30 cellular contexts compared by ENCODE assay signal in genomic region chr4:124666496-124666895, GRCh38.
"Had no signal": no experiment of that assay in that cellular context is flagged by ENCODE, and none has a peak within 500 bp of the region (broad histone marks: within the 10 kb centered on the region; RNA-seq: fewer than 3 reads in every experiment).

No MANE protein-coding gene starts in this region.

- H3K4me3 ChIP-seq: adrenal gland, ascending aorta, breast epithelium, cardiac muscle cell, coronary artery, dorsolateral prefrontal cortex had no signal

- H3K9me3 Mint-ChIP-seq: activated CD4-positive, alpha-beta T cell treated with anti-CD3 and anti-CD28 coated beads, Interleukin-2, amount 10 ng/mL, durations not matched to agents 7 days and 5 days; activated naive CD4-positive, alpha-beta T cell treated with anti-CD3 and anti-CD28 coated beads for 36 hours; activated naive CD4-positive, alpha-beta T cell treated with anti-CD3 and anti-CD28 coated beads, Interleukin-2, amount 50 U/mL, for 24 hours; activated naive CD8-positive, alpha-beta T cell treated with anti-CD3 and anti-CD28 coated beads for 36 hours; activated naive CD8-positive, alpha-beta T cell treated with anti-CD3 and anti-CD28 coated beads, Interleukin-2, amount 50 U/mL, for 24 hours; activated T-helper 1 cell treated with anti-CD3 and anti-CD28 coated beads, Interleukin-12 subunit alpha, Interleukin-12 subunit beta, Interleukin-2, Interleukin-4 antibody, amounts not matched to agents 30 ng/mL and 10 ng/mL and 1 ng/mL, durations not matched to agents 14 hours and 24 hours and 36 hours; activated T-helper 2 cell treated with anti-CD3 and anti-CD28 coated beads, Interferon-gamma antibody, Interleukin-2, Interleukin-4, amounts not matched to agents 10 μg/mL and 5 μg/mL and 100 μg/mL, durations not matched to agents 14 hours and 24 hours and 36 hours; brain; dendritic cell treated with granulocyte-macrophage colony-stimulating factor and Interleukin-4, amounts not matched to agents 40 ng/mL and 50 ng/mL, for 4 days; endodermal cell had no signal

- H3K27me3 ChIP-seq: adrenal gland, ascending aorta, breast epithelium, cardiac muscle cell, dorsolateral prefrontal cortex had no signal

- H3K4me1 ChIP-seq: adrenal gland, ascending aorta, breast epithelium had no signal

- H3K27me3 Mint-ChIP-seq: activated CD4-positive, alpha-beta T cell treated with anti-CD3 and anti-CD28 coated beads, Interleukin-2, amount 10 ng/mL, durations not matched to agents 7 days and 5 days; activated CD8-positive, alpha-beta memory T cell treated with anti-CD3 and anti-CD28 coated beads, Interleukin-2, amount 10 ng/mL, durations not matched to agents 7 days and 5 days; activated naive CD4-positive, alpha-beta T cell treated with anti-CD3 and anti-CD28 coated beads, Interleukin-2, amount 50 U/mL, for 24 hours; activated naive CD8-positive, alpha-beta T cell treated with anti-CD3 and anti-CD28 coated beads for 36 hours; activated naive CD8-positive, alpha-beta T cell treated with anti-CD3 and anti-CD28 coated beads, Interleukin-2, amount 50 U/mL, for 24 hours; brain; dendritic cell treated with granulocyte-macrophage colony-stimulating factor and Interleukin-4, amounts not matched to agents 40 ng/mL and 50 ng/mL, for 4 days had no signal

- H3K9me3 ChIP-seq: adrenal gland, ascending aorta, breast epithelium had no signal

- H3K27ac Mint-ChIP-seq: activated CD4-positive, alpha-beta T cell treated with anti-CD3 and anti-CD28 coated beads, Interleukin-2, amount 10 ng/mL, durations not matched to agents 7 days and 5 days; activated CD8-positive, alpha-beta memory T cell treated with anti-CD3 and anti-CD28 coated beads, Interleukin-2, amount 10 ng/mL, durations not matched to agents 7 days and 5 days; activated CD8-positive, alpha-beta T cell treated with anti-CD3 and anti-CD28 coated beads, Interleukin-2, amount 10 ng/mL, durations not matched to agents 7 days and 5 days; activated naive CD4-positive, alpha-beta T cell treated with anti-CD3 and anti-CD28 coated beads for 36 hours; activated naive CD4-positive, alpha-beta T cell treated with anti-CD3 and anti-CD28 coated beads, Interleukin-2, amount 50 U/mL, for 24 hours; activated naive CD8-positive, alpha-beta T cell treated with anti-CD3 and anti-CD28 coated beads for 36 hours; activated naive CD8-positive, alpha-beta T cell treated with anti-CD3 and anti-CD28 coated beads, Interleukin-2, amount 50 U/mL, for 24 hours; activated T-helper 1 cell treated with anti-CD3 and anti-CD28 coated beads, Interleukin-12 subunit alpha, Interleukin-12 subunit beta, Interleukin-2, Interleukin-4 antibody, amounts not matched to agents 30 ng/mL and 10 ng/mL and 1 ng/mL, durations not matched to agents 14 hours and 24 hours and 36 hours; activated T-helper 2 cell treated with anti-CD3 and anti-CD28 coated beads, Interferon-gamma antibody, Interleukin-2, Interleukin-4, amounts not matched to agents 10 μg/mL and 5 μg/mL and 100 μg/mL, durations not matched to agents 14 hours and 24 hours and 36 hours; dendritic cell treated with granulocyte-macrophage colony-stimulating factor and Interleukin-4, amounts not matched to agents 40 ng/mL and 50 ng/mL, for 4 days; endodermal cell had no signal

- H3K27ac ChIP-seq: adrenal gland, ascending aorta, breast epithelium, cardiac muscle cell, coronary artery, dorsolateral prefrontal cortex had no signal

- ATAC-seq: activated CD8-positive, alpha-beta memory T cell treated with anti-CD3 and anti-CD28 coated beads, Interleukin-2, amount 10 ng/mL, durations not matched to agents 7 days and 5 days; activated CD8-positive, alpha-beta T cell treated with anti-CD3 and anti-CD28 coated beads, Interleukin-2, amount 10 ng/mL, durations not matched to agents 7 days and 5 days; activated naive CD8-positive, alpha-beta T cell treated with anti-CD3 and anti-CD28 coated beads, Interleukin-2, amount 50 U/mL, for 24 hours; esophagus mucosa had no signal

- H3K4me1 Mint-ChIP-seq: activated CD4-positive, alpha-beta T cell treated with anti-CD3 and anti-CD28 coated beads, Interleukin-2, amount 10 ng/mL, durations not matched to agents 7 days and 5 days; activated CD8-positive, alpha-beta memory T cell treated with anti-CD3 and anti-CD28 coated beads, Interleukin-2, amount 10 ng/mL, durations not matched to agents 7 days and 5 days; activated naive CD4-positive, alpha-beta T cell treated with anti-CD3 and anti-CD28 coated beads, Interleukin-2, amount 50 U/mL, for 24 hours; activated naive CD8-positive, alpha-beta T cell treated with anti-CD3 and anti-CD28 coated beads for 36 hours; activated naive CD8-positive, alpha-beta T cell treated with anti-CD3 and anti-CD28 coated beads, Interleukin-2, amount 50 U/mL, for 24 hours had no signal

- H3K36me3 ChIP-seq: breast epithelium had no signal

- DNase-seq: activated CD4-positive, alpha-beta T cell treated with anti-CD3 and anti-CD28 coated beads for 1 hour; activated CD4-positive, alpha-beta T cell treated with anti-CD3 and anti-CD28 coated beads for 4 hours; activated CD4-positive, alpha-beta T cell treated with anti-CD3 and anti-CD28 coated beads, Interleukin-2, amount 10 ng/mL, durations not matched to agents 7 days and 5 days; activated CD4-positive, alpha-beta T cell treated with anti-CD3 and anti-CD28 coated beads, Interleukin-2, amount 50 U/mL, for 4 hours; activated CD8-positive, alpha-beta memory T cell treated with anti-CD3 and anti-CD28 coated beads, Interleukin-2, amount 10 ng/mL, durations not matched to agents 7 days and 5 days; activated CD8-positive, alpha-beta memory T cell treated with anti-CD3 and anti-CD28 coated beads, Interleukin-2, amount 50 U/mL, for 4 hours; activated CD8-positive, alpha-beta T cell treated with anti-CD3 and anti-CD28 coated beads, Interleukin-2, amount 10 ng/mL, durations not matched to agents 7 days and 5 days; activated effector memory CD4-positive, alpha-beta T cell treated with anti-CD3 and anti-CD28 coated beads, Interleukin-2, amount 50 U/mL, for 16 hours; activated naive CD4-positive, alpha-beta T cell treated with anti-CD3 and anti-CD28 coated beads for 36 hours; activated naive CD8-positive, alpha-beta T cell treated with anti-CD3 and anti-CD28 coated beads for 36 hours; activated naive CD8-positive, alpha-beta T cell treated with anti-CD3 and anti-CD28 coated beads, Interleukin-2, amount 50 U/mL, for 24 hours; activated T-cell treated with anti-CD3 and anti-CD28 coated beads, Interleukin-2, amount 50 U/mL, for 1 hour; activated T-cell treated with anti-CD3 and anti-CD28 coated beads, Interleukin-2, amount 50 U/mL, for 48 hours; adrenal gland; central memory CD4-positive, alpha-beta T cell; dorsolateral prefrontal cortex; effector memory CD4-positive, alpha-beta T cell; endodermal cell; foreskin fibroblast; T-helper 2 cell had no signal

- H3K4me3 Mint-ChIP-seq: activated CD4-positive, alpha-beta T cell treated with anti-CD3 and anti-CD28 coated beads, Interleukin-2, amount 10 ng/mL, durations not matched to agents 7 days and 5 days; activated CD8-positive, alpha-beta memory T cell treated with anti-CD3 and anti-CD28 coated beads, Interleukin-2, amount 10 ng/mL, durations not matched to agents 7 days and 5 days; activated CD8-positive, alpha-beta T cell treated with anti-CD3 and anti-CD28 coated beads, Interleukin-2, amount 10 ng/mL, durations not matched to agents 7 days and 5 days; activated naive CD4-positive, alpha-beta T cell treated with anti-CD3 and anti-CD28 coated beads for 36 hours; activated naive CD4-positive, alpha-beta T cell treated with anti-CD3 and anti-CD28 coated beads, Interleukin-2, amount 50 U/mL, for 24 hours; activated naive CD8-positive, alpha-beta T cell treated with anti-CD3 and anti-CD28 coated beads for 36 hours; activated naive CD8-positive, alpha-beta T cell treated with anti-CD3 and anti-CD28 coated beads, Interleukin-2, amount 50 U/mL, for 24 hours; activated T-helper 1 cell treated with anti-CD3 and anti-CD28 coated beads, Interleukin-12 subunit alpha, Interleukin-12 subunit beta, Interleukin-2, Interleukin-4 antibody, amounts not matched to agents 30 ng/mL and 10 ng/mL and 1 ng/mL, durations not matched to agents 14 hours and 24 hours and 36 hours; brain; dendritic cell treated with granulocyte-macrophage colony-stimulating factor and Interleukin-4, amounts not matched to agents 40 ng/mL and 50 ng/mL, for 4 days; endodermal cell had no signal

- H3K36me3 Mint-ChIP-seq: activated CD8-positive, alpha-beta memory T cell treated with anti-CD3 and anti-CD28 coated beads, Interleukin-2, amount 10 ng/mL, durations not matched to agents 7 days and 5 days; activated naive CD4-positive, alpha-beta T cell treated with anti-CD3 and anti-CD28 coated beads, Interleukin-2, amount 50 U/mL, for 24 hours; activated naive CD8-positive, alpha-beta T cell treated with anti-CD3 and anti-CD28 coated beads for 36 hours had no signal
